Comparison of ENCODE assay signal across 30 cellular contexts in genomic region chr6:51184046-51184445, GRCh38.
"Had no signal": no experiment of that assay in that cellular context is flagged by ENCODE, and none has a peak within 500 bp of the region (broad histone marks: within the 10 kb centered on the region; RNA-seq: fewer than 3 reads in every experiment).

No MANE protein-coding gene starts in this region.

- H3K9me3 ChIP-seq: ascending aorta, MG63, Peyer's patch, SJSA1, SK-N-SH had no signal

- H3K4me2 ChIP-seq: SK-N-SH had no signal

- H3K27me3 ChIP-seq: ascending aorta, MG63, Peyer's patch, SJSA1 had no signal

- H3K4me1 ChIP-seq: ascending aorta, Peyer's patch, SJSA1 had no signal

- H3K27ac ChIP-seq: ascending aorta, cardiac muscle cell, Peyer's patch, SJSA1 had no signal

- H3K4me3 ChIP-seq: ascending aorta, cardiac muscle cell, MG63, Peyer's patch, SJSA1 had no signal

- DNase-seq: activated CD4-positive, alpha-beta T cell treated with anti-CD3 and anti-CD28 coated beads for 36 hours; activated CD4-positive, alpha-beta T cell treated with anti-CD3 and anti-CD28 coated beads, Interleukin-2, amount 10 ng/mL, durations not matched to agents 7 days and 5 days; activated CD4-positive, alpha-beta T cell treated with anti-CD3 and anti-CD28 coated beads, Interleukin-2, amount 50 U/mL, for 48 hours; activated CD8-positive, alpha-beta T cell treated with anti-CD3 and anti-CD28 coated beads, Interleukin-2, amount 10 ng/mL, durations not matched to agents 7 days and 5 days; activated gamma-delta T cell; activated naive CD4-positive, alpha-beta T cell treated with Interleukin-2 at 50 U/mL for 16 hours; activated naive CD8-positive, alpha-beta T cell treated with anti-CD3 and anti-CD28 coated beads, Interleukin-2, amount 10 ng/mL, durations not matched to agents 7 days and 5 days; activated T-cell treated with anti-CD3 and anti-CD28 coated beads, Interleukin-2, amount 50 U/mL, for 24 hours; Kasumi-1; KG1; MG63; MV-4-11; NCI-H1092; NCI-H1436 treated with DMSO at 0.1 percent for 48 hours; NCI-H1694 treated with DMSO at 0.1 percent for 48 hours; NCI-H2029; NCI-H446; NCI-H510A treated with DMSO at 0.1 percent for 48 hours; NCI-H526 treated with DMSO at 0.1 percent for 48 hours; NK-92 treated with Interleukin-12 subunit alpha and Interleukin-12 subunit beta, amount 100 ng/mL, for 24 hours; PC-3; Peyer's patch; RPMI8226; SHP77 treated with DMSO at 0.1 percent for 48 hours; SK-N-SH had no signal

- ATAC-seq: activated CD4-positive, alpha-beta T cell treated with anti-CD3 and anti-CD28 coated beads for 36 hours; activated CD4-positive, CD25-positive, alpha-beta regulatory T cell treated with anti-CD3 and anti-CD28 coated beads, Interleukin-2, amount 50 U/mL, for 24 hours; activated CD8-positive, alpha-beta T cell treated with anti-CD3 and anti-CD28 coated beads, Interleukin-2, amount 10 ng/mL, durations not matched to agents 7 days and 5 days; PC-3; WTC11 had no signal

- H3K9ac ChIP-seq: SK-N-SH had no signal

- H3K36me3 ChIP-seq: ascending aorta, cardiac muscle cell, MG63, Peyer's patch, SJSA1 had no signal
